In genomic region chr5:76818844-76819831, GRCh38 we compare ENCODE assay signal across 8 cellular contexts. TPM values are rescaled to one million over a fixed set of nuclear protein-coding genes. Genes with fewer than 3 reads are reported as not detected.
A peak's percentile ranks its signal among the peaks of the same experiment; 100 is the strongest.
DNase-seq lines count a peak whose midpoint lies in the region; ATAC-seq and TF ChIP-seq lines count a peak whose summit lies in the region.

A gene with protein sequence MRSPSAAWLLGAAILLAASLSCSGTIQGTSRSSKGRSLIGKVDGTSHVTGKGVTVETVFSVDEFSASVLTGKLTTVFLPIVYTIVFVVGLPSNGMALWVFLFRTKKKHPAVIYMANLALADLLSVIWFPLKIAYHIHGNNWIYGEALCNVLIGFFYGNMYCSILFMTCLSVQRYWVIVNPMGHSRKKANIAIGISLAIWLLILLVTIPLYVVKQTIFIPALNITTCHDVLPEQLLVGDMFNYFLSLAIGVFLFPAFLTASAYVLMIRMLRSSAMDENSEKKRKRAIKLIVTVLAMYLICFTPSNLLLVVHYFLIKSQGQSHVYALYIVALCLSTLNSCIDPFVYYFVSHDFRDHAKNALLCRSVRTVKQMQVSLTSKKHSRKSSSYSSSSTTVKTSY (plus strand): TSS chr5:76819030. CDS start chr5:76819183, 153 bp downstream.

- TF ChIP-seq CTCF in HL-60 (IDR thresholded peaks at IDR 0.05; ENCODE audit: insufficient read depth, low read length) (no peak), heart left ventricle (IDR thresholded peaks at IDR 0.05) (no peak), parathyroid adenoma (IDR thresholded peaks at IDR 0.05) (no peak), uterus (IDR thresholded peaks at IDR 0.05) (no peak)

- peaks cover 0 to 23% (median 6%) of the 10 kb centered on the region in 12 donors for H3K4me1 ChIP-seq in heart left ventricle
- H3K4me1 ChIP-seq in parathyroid adenoma: no peaks in the 10 kb centered on the region
- no peaks in the 10 kb centered on the region for H3K4me1 ChIP-seq in uterus

- no peaks in the 10 kb centered on the region for H3K79me2 ChIP-seq in parathyroid adenoma

- peaks cover 11% of the 10 kb centered on the region for H3K4me1 Mint-ChIP-seq in activated naive CD8-positive, alpha-beta T cell treated with anti-CD3 and anti-CD28 coated beads, Interleukin-2, amount 10 ng/mL, durations not matched to agents 7 days and 5 days

- POLR2A ChIA-PET in activated naive CD8-positive, alpha-beta T cell treated with anti-CD3 and anti-CD28 coated beads, Interleukin-2, amount 10 ng/mL, durations not matched to agents 7 days and 5 days (lab: Charles Lee): interaction anchor here (0.5 to 1.6 kb wide), 4 partner anchors 12 to 37 kb away, joined by 3 to 7 read pairs (median 4); partner anchors contain the start of gene S100Z

- H2AFZ ChIP-seq in parathyroid adenoma: peak within 1 kb of the TSS; percentile 89

- H3K9me3 ChIP-seq in SK-N-MC (ENCODE audit: low read depth, low read length) (no peaks in the 10 kb centered on the region), heart left ventricle (peaks cover 0 to 2% (median 0%) of the 10 kb centered on the region in 12 donors), parathyroid adenoma (ENCODE audit: control insufficient read depth, low read length) (no peaks in the 10 kb centered on the region), uterus (no peaks in the 10 kb centered on the region)

- H3K27me3 Mint-ChIP-seq in activated naive CD8-positive, alpha-beta T cell treated with anti-CD3 and anti-CD28 coated beads, Interleukin-2, amount 10 ng/mL, durations not matched to agents 7 days and 5 days: peaks cover 36% of the 10 kb centered on the region

- H3K4me3 ChIP-seq in HL-60 (replicated peaks; ENCODE audit: insufficient read depth, low read length) (peak within 1 kb of the TSS; percentile 37), SK-N-MC (peak within 1 kb of the TSS; percentile 74), heart left ventricle (peak within 1 kb of the TSS; percentile 30 to 75 (median 59)), parathyroid adenoma (ENCODE audit: low read depth, low read length) (peak within 1 kb of the TSS; percentile 62), uterus (peak within 1 kb of the TSS; percentile 28 to 34)

- ATAC-seq in activated naive CD8-positive, alpha-beta T cell treated with anti-CD3 and anti-CD28 coated beads, Interleukin-2, amount 10 ng/mL, durations not matched to agents 7 days and 5 days (ENCODE audit: low read depth): peak; percentile 66
- ATAC-seq in heart left ventricle (peak; percentile 41 to 86 (median 79)), GM21619 (IDR thresholded peaks at IDR 0.05; ENCODE audit: unreplicated experiment) (no peak), GM21576 (IDR thresholded peaks at IDR 0.05; ENCODE audit: unreplicated experiment) (no peak)

- peak within 1 kb of the TSS; percentile 90 for H3K4me2 ChIP-seq in parathyroid adenoma (ENCODE audit: low read length)

- WGBS in heart left ventricle, 4 donors: 1 to 4% (median 2%) methylated on average over 21 to 72 of the region's 72 CpGs

- TF ChIP-seq POLR2A in heart left ventricle (IDR thresholded peaks at IDR 0.05) (peak in 1 of 2 donors; percentile 29), uterus (IDR thresholded peaks at IDR 0.05) (peak in 1 of 2 donors; percentile 56)

- H3K36me3 ChIP-seq in SK-N-MC (ENCODE audit: insufficient read depth, low read length) (no peaks in the 10 kb centered on the region), heart left ventricle (no peaks in the 10 kb centered on the region), parathyroid adenoma (ENCODE audit: control insufficient read depth, insufficient read depth, low read length) (no peaks in the 10 kb centered on the region), uterus (no peaks in the 10 kb centered on the region)

- peak within 1 kb of the TSS; percentile 83 for H3K4me3 Mint-ChIP-seq in activated naive CD8-positive, alpha-beta T cell treated with anti-CD3 and anti-CD28 coated beads, Interleukin-2, amount 10 ng/mL, durations not matched to agents 7 days and 5 days

- peaks cover 3% of the 10 kb centered on the region for H3K36me3 Mint-ChIP-seq in activated naive CD8-positive, alpha-beta T cell treated with anti-CD3 and anti-CD28 coated beads, Interleukin-2, amount 10 ng/mL, durations not matched to agents 7 days and 5 days

- peaks cover 2% of the 10 kb centered on the region for H3K27me3 ChIP-seq in HL-60 (ENCODE audit: insufficient read depth, poor library complexity, severe bottlenecking)
- H3K27me3 ChIP-seq in heart left ventricle: peaks cover 0 to 36% (median 22%) of the 10 kb centered on the region in 9 donors
- H3K27me3 ChIP-seq in parathyroid adenoma (ENCODE audit: control insufficient read depth, insufficient read depth, low read length): no peaks in the 10 kb centered on the region
- H3K27me3 ChIP-seq in uterus: peaks cover 0 to 22% of the 10 kb centered on the region in 2 donors

- H3K9me3 Mint-ChIP-seq in activated naive CD8-positive, alpha-beta T cell treated with anti-CD3 and anti-CD28 coated beads, Interleukin-2, amount 10 ng/mL, durations not matched to agents 7 days and 5 days: no peaks in the 10 kb centered on the region

- DNase-seq in HL-60 (ENCODE audit: low read depth in 1 of 2, low spot score in 1 of 2) (no peak), SK-N-MC (ENCODE audit: low read depth, low spot score) (no peak), heart left ventricle (peak; percentile 44 to 78 (median 67)), uterus (no peak)
- peak; percentile 61 for DNase-seq in activated naive CD8-positive, alpha-beta T cell treated with anti-CD3 and anti-CD28 coated beads, Interleukin-2, amount 10 ng/mL, durations not matched to agents 7 days and 5 days

- no peak within 1 kb of the TSS for H3K27ac ChIP-seq in HL-60 (replicated peaks)
- H3K27ac ChIP-seq in SK-N-MC: no peak within 1 kb of the TSS
- H3K27ac ChIP-seq in heart left ventricle: peak within 1 kb of the TSS in 10 of 12 donors; percentile 36 to 84 (median 64)
- peak within 1 kb of the TSS; percentile 7 for H3K27ac ChIP-seq in parathyroid adenoma
- no peak within 1 kb of the TSS for H3K27ac ChIP-seq in uterus

- intact Hi-C loops in heart left ventricle (cut with DNase I): no loop called here
- intact Hi-C loops in uterus (cut with DNase I; ENCODE audit: low total_unique reads): no loop called here

- H3K27ac Mint-ChIP-seq in activated naive CD8-positive, alpha-beta T cell treated with anti-CD3 and anti-CD28 coated beads, Interleukin-2, amount 10 ng/mL, durations not matched to agents 7 days and 5 days: no peak within 1 kb of the TSS

- H3K9ac ChIP-seq in SK-N-MC (ENCODE audit: insufficient read length) (no peak within 1 kb of the TSS), parathyroid adenoma (no peak within 1 kb of the TSS)

RNA-seq across cellular contexts. Expression of the gene that starts here (rescaled TPM):
- total RNA-seq in activated naive CD8-positive, alpha-beta T cell treated with anti-CD3 and anti-CD28 coated beads, Interleukin-2, amount 10 ng/mL, durations not matched to agents 7 days and 5 days: 1 to 10 TPM; 2.7 to 3.4 TPM
- 1 to 10 TPM in 6 of 9 donors, under 1 TPM in 3; 0.87 to 6.6 (median 1.6) TPM for total RNA-seq in heart left ventricle
- 1 to 10 TPM in 1 of 2 donors, under 1 TPM in 1; 0.80 to 4.9 TPM for polyA plus RNA-seq in heart left ventricle
- total RNA-seq in uterus: 1 to 10 TPM in 2 of 4 donors, under 1 TPM in 1, not detected in 1; 0.24 to 3.3 (median 2.1) TPM

Comparison
In these comparisons a context has a peak if more than half of its experiments do, and no peak if none do; other contexts are left out.
1. DNase-seq: peak in activated naive CD8-positive, alpha-beta T cell treated with anti-CD3 and anti-CD28 coated beads, Interleukin-2, amount 10 ng/mL, durations not matched to agents 7 days and 5 days (single experiment) and heart left ventricle (5 of 5); none in HL-60 (0 of 2), SK-N-MC (single experiment) and uterus (0 of 2).
2. H3K27ac ChIP-seq: peak in heart left ventricle (10 of 12) and parathyroid adenoma (single experiment); none in HL-60 (single experiment), SK-N-MC (single experiment) and uterus (0 of 2).
3. ATAC-seq: peak in activated naive CD8-positive, alpha-beta T cell treated with anti-CD3 and anti-CD28 coated beads, Interleukin-2, amount 10 ng/mL, durations not matched to agents 7 days and 5 days (single experiment) and heart left ventricle (4 of 4); none in GM21619 (single experiment) and GM21576 (single experiment).
4. Peak in every context shown above with its lines, with median percentiles within 50 percentile points of each other: H3K4me3 ChIP-seq.